Comparison of ENCODE assay signal across 8 cellular contexts in the genomic region with DNA sequence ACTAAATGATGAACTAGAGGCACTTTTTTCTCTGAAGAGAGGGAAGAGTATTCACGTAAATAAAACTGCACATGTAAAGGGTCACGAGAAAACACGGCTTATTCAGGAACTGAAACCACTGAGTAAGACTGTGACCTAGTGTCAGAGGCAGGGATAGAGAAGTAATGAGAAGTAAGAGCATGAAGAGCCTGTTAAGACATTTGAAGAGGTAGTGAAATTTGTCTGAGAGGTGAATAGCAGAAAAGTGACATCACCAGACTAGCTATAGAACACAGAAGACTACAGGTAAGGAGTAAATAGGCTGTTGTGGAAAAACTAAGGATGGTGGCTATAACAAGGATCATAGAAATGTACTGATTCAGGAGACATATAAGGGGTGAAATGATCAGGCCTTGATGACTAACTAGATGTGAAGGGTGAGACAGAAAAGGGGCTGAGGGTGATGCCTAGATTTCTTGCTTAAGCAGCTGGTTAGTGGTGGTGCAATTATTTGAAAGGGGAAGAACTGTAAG.
DNase-seq lines count a peak whose midpoint lies in the region; ATAC-seq, FAIRE-seq and TF ChIP-seq lines count a peak whose summit lies in the region.

No MANE protein-coding gene starts in this region.

- no peak for TF ChIP-seq CTCF in CD8-positive, alpha-beta T cell (IDR thresholded peaks at IDR 0.05)
- TF ChIP-seq CTCF in kidney (IDR thresholded peaks at IDR 0.05; ENCODE audit: borderline replicate concordance, extremely low read depth, insufficient read depth) = no peak

- no peak overlapping the region for H3K4me3 Mint-ChIP-seq in CD8-positive, alpha-beta T cell
- H3K4me3 Mint-ChIP-seq in effector memory CD8-positive, alpha-beta T cell = no peak overlapping the region

- peaks cover 14% of the 10 kb centered on the region for H3K36me3 ChIP-seq in CD8-positive, alpha-beta T cell (ENCODE audit: insufficient read depth, low read length)
- H3K36me3 ChIP-seq in kidney (ENCODE audit: control insufficient read depth in 1 of 2, insufficient read depth in 2 of 2, low read length in 2 of 2) = peaks cover 7 to 12% of the 10 kb centered on the region in 2 donors

- H3K36me3 Mint-ChIP-seq in CD8-positive, alpha-beta T cell = peaks cover 74% of the 10 kb centered on the region
- peaks cover 10% of the 10 kb centered on the region for H3K36me3 Mint-ChIP-seq in effector memory CD8-positive, alpha-beta T cell (ENCODE audit: insufficient read depth)

- no peak overlapping the region for H3K27ac ChIP-seq in CD8-positive, alpha-beta T cell (ENCODE audit: low read depth, low read length)
- H3K27ac ChIP-seq in kidney (ENCODE audit: low read depth in 2 of 2, low read length in 2 of 2) = peak overlapping the region in 1 of 2 donors; percentile 13

- peaks cover 1% of the 10 kb centered on the region for H3K4me1 Mint-ChIP-seq in CD8-positive, alpha-beta T cell (ENCODE audit: low read depth)
- peaks cover 5 to 14% of the 10 kb centered on the region in 2 donors for H3K4me1 Mint-ChIP-seq in effector memory CD8-positive, alpha-beta T cell (ENCODE audit: low read depth in 2 of 2)

- CTCF ChIA-PET in CD8-positive, alpha-beta T cell (lab: Charles Lee) = interaction anchor here (0.9 kb wide), 1 partner anchor 262 kb away, joined by 4 read pairs; no protein-coding TSS in a partner anchor

- no peaks in the 10 kb centered on the region for H3K9me3 Mint-ChIP-seq in CD8-positive, alpha-beta T cell
- no peaks in the 10 kb centered on the region for H3K9me3 Mint-ChIP-seq in effector memory CD8-positive, alpha-beta T cell

- no peak overlapping the region for H3K4me3 ChIP-seq in CD8-positive, alpha-beta T cell (ENCODE audit: low read depth, low read length)
- H3K4me3 ChIP-seq in kidney (ENCODE audit: low read length in 2 of 2) = no peak overlapping the region

- H3K4me1 ChIP-seq in CD8-positive, alpha-beta T cell (ENCODE audit: insufficient read depth, low read length) = no peaks in the 10 kb centered on the region
- H3K4me1 ChIP-seq in kidney (ENCODE audit: control insufficient read depth in 1 of 2, insufficient read depth in 1 of 2, low read depth in 1 of 2, low read length in 2 of 2) = no peaks in the 10 kb centered on the region

- no peaks in the 10 kb centered on the region for H3K9me3 ChIP-seq in CD8-positive, alpha-beta T cell (ENCODE audit: low read length)
- H3K9me3 ChIP-seq in kidney (ENCODE audit: control insufficient read depth in 1 of 2, low read length in 2 of 2) = peaks cover 0 to 2% of the 10 kb centered on the region in 2 donors

- ATAC-seq in CD8-positive, alpha-beta T cell = no peak
- ATAC-seq in GM19455 (IDR thresholded peaks at IDR 0.05; ENCODE audit: unreplicated experiment) = peak; percentile 99
- peak; percentile 98 for ATAC-seq in HG03439 (IDR thresholded peaks at IDR 0.05; ENCODE audit: unreplicated experiment)
- peak; percentile 75 for ATAC-seq in effector memory CD8-positive, alpha-beta T cell (replicated peaks)

- H3K9ac ChIP-seq in kidney (ENCODE audit: low read length in 2 of 2) = no peak overlapping the region

- intact Hi-C loops in CD8-positive, alpha-beta T cell (cut with DNase I, micrococcal nuclease) = no loop called here
- intact Hi-C loops in kidney (cut with DNase I) = no loop called here

- DNase-seq in CD8-positive, alpha-beta T cell = no peak
- DNase-seq in effector memory CD8-positive, alpha-beta T cell = no peak
- no peak for DNase-seq in NCI-H2107 (lab: John Stamatoyannopoulos, UW)
- no peak for DNase-seq in NCI-H2227 (lab: John Stamatoyannopoulos, UW; ENCODE audit: unreplicated experiment)
- DNase-seq in SW480 (ENCODE audit: low spot score) = no peak
- no peak for DNase-seq in kidney

- no peaks in the 10 kb centered on the region for H3K27me3 Mint-ChIP-seq in CD8-positive, alpha-beta T cell (ENCODE audit: low read depth)
- no peaks in the 10 kb centered on the region for H3K27me3 Mint-ChIP-seq in effector memory CD8-positive, alpha-beta T cell

- no peak for FAIRE-seq in kidney (lab: Jason Lieb, UNC)

- H3K27me3 ChIP-seq in CD8-positive, alpha-beta T cell (ENCODE audit: insufficient read depth, low read length) = no peaks in the 10 kb centered on the region

- peak overlapping the region; percentile 8 for H3K27ac Mint-ChIP-seq in CD8-positive, alpha-beta T cell
- H3K27ac Mint-ChIP-seq in effector memory CD8-positive, alpha-beta T cell = no peak overlapping the region

- POLR2A ChIA-PET in CD8-positive, alpha-beta T cell (lab: Charles Lee) = no interaction called here
